In the genomic region with DNA sequence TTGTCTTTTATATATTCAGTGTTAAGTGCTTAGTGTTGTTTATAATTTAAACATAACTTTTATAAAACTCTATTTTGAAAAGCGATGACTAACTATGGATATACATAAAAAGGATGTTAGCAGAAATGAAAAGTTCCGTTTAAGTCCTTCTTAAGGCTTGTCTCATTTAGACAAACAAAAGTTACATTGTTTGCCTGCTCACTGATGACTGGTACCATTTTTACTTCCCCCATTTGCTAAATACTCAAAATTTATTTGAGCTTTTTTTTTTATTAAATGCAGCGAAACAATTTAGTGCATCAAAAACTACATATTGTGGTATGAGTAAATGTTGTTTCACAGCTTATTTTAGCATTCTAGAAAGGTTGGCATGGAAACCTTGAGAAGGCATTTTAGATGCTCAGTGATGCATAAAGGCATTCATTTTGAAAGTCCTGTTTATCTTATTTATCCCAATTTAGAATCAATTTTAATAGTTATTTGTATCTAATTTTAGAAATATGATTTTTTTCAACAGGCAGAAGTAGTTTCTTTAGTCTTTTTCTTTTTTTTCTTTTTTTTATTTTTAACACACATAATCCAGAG, we compare ENCODE assay signal across 10 cellular contexts.
DNase-seq lines count a peak whose midpoint lies in the region; ATAC-seq and TF ChIP-seq lines count a peak whose summit lies in the region.
"Had no signal": no experiment of that assay in that cellular context is flagged by ENCODE, and none has a peak within 500 bp of the region (broad histone marks: within the 10 kb centered on the region; RNA-seq: fewer than 3 reads in every experiment).

No MANE protein-coding gene starts in this region.

- no peak overlapping the region for H2AFZ ChIP-seq in neural cell (ENCODE audit: low read depth, low read length)

- peak overlapping the region; percentile 4 for H3K4me2 ChIP-seq in neural cell (ENCODE audit: low read length)

- TF ChIP-seq CTCF in neural cell (IDR thresholded peaks at IDR 0.05; ENCODE audit: poor library complexity, severe bottlenecking), result no peak
- no peak for TF ChIP-seq CTCF in gastrocnemius medialis (IDR thresholded peaks at IDR 0.05 in 4 of 5, conservative IDR thresholded peaks at IDR 0.05 in 1 of 5)

- TF ChIP-seq EP300 in neural cell (conservative IDR thresholded peaks at IDR 0.05; ENCODE audit: poor library complexity, severe bottlenecking), result no peak

- intact Hi-C loops in gastrocnemius medialis (cut with DNase I; ENCODE audit: low total_unique reads), result no loop called here

- no peak for TF ChIP-seq POLR2A in gastrocnemius medialis (IDR thresholded peaks at IDR 0.05)

- H3K27me3 ChIP-seq in neural cell (ENCODE audit: insufficient read depth, low read depth, low read length) (no peaks in the 10 kb centered on the region), gastrocnemius medialis (no peaks in the 10 kb centered on the region)
- H3K27me3 ChIP-seq: ascending aorta had no signal

- peaks cover 64% of the 10 kb centered on the region for H3K79me2 ChIP-seq in neural cell (replicated peaks; ENCODE audit: insufficient read depth, low read length)

- ATAC-seq in GM18867 (IDR thresholded peaks at IDR 0.05; ENCODE audit: unreplicated experiment), result peak; percentile 68
- ATAC-seq in HG02623 (IDR thresholded peaks at IDR 0.05; ENCODE audit: unreplicated experiment), result peak; percentile 33
- ATAC-seq in gastrocnemius medialis, result no peak

- H3F3A ChIP-seq in neural cell (ENCODE audit: insufficient read depth, low read length, poor library complexity, severe bottlenecking), result peaks cover 17% of the 10 kb centered on the region

- no peaks in the 10 kb centered on the region for H4K20me1 ChIP-seq in neural cell (ENCODE audit: insufficient read depth)

- peaks cover 7 to 8% of the 10 kb centered on the region in 2 donors for H3K4me1 ChIP-seq in gastrocnemius medialis

- no peaks in the 10 kb centered on the region for H3K36me3 ChIP-seq in neural cell (ENCODE audit: insufficient read depth, low read length)
- no peaks in the 10 kb centered on the region for H3K36me3 ChIP-seq in gastrocnemius medialis
- H3K36me3 ChIP-seq: ascending aorta had no signal

- no peak for TF ChIP-seq RAD21 in neural cell (conservative IDR thresholded peaks at IDR 0.05)

- no peaks in the 10 kb centered on the region for H3K9me3 ChIP-seq in neural cell (ENCODE audit: low read length)
- H3K9me3 ChIP-seq in gastrocnemius medialis, result no peaks in the 10 kb centered on the region
- H3K9me3 ChIP-seq: ascending aorta had no signal

- H3K27ac ChIP-seq in neural cell (ENCODE audit: low read length), result no peak overlapping the region
- H3K27ac ChIP-seq in gastrocnemius medialis, result no peak overlapping the region

- H3K9me2 ChIP-seq in neural cell (ENCODE audit: insufficient read depth, low read length), result no peaks in the 10 kb centered on the region

- in situ Hi-C loops in gastrocnemius medialis (cut with MboI; ENCODE audit: low sequenced_read_pairs in 4 of 4), result no loop called here

- H3K9ac ChIP-seq in neural cell (ENCODE audit: low read length), result no peak overlapping the region

- H3K4me3 ChIP-seq in neural cell (ENCODE audit: low read length) (no peak overlapping the region), gastrocnemius medialis (no peak overlapping the region)
- H3K4me3 ChIP-seq: ascending aorta had no signal

- peak; percentile 63 for DNase-seq in M059J (ENCODE audit: low read depth)
- DNase-seq in occipital lobe (lab: John Stamatoyannopoulos, UW), result no peak
- no peak for DNase-seq in DMS153 (lab: John Stamatoyannopoulos, UW)
- DNase-seq in gastrocnemius medialis, result no peak
- DNase-seq in amygdala (lab: John Stamatoyannopoulos, UW), result no peak
- DNase-seq: stimulated activated CD4-positive, alpha-beta T cell treated with anti-CD3 and anti-CD28 coated beads, Interleukin-4, amount 100 ng/mL, for 24 hours had no signal

TF ChIP-seq in neural cell, 6 proteins besides CTCF, POLR2A, EP300 and RAD21:
- TF ChIP-seq TAF1 (IDR thresholded peaks at IDR 0.05; ENCODE audit: low read depth) (no peak), MXI1 (conservative IDR thresholded peaks at IDR 0.05; ENCODE audit: poor library complexity, severe bottlenecking) (no peak), EZH2 (IDR thresholded peaks at IDR 0.05; ENCODE audit: borderline replicate concordance, insufficient read depth, low read length, poor library complexity, severe bottlenecking) (no peak), POLR2AphosphoS5 (IDR thresholded peaks at IDR 0.05) (no peak), SMC3 (conservative IDR thresholded peaks at IDR 0.05; ENCODE audit: poor library complexity) (no peak)
- TF ChIP-seq, protein P1, sequence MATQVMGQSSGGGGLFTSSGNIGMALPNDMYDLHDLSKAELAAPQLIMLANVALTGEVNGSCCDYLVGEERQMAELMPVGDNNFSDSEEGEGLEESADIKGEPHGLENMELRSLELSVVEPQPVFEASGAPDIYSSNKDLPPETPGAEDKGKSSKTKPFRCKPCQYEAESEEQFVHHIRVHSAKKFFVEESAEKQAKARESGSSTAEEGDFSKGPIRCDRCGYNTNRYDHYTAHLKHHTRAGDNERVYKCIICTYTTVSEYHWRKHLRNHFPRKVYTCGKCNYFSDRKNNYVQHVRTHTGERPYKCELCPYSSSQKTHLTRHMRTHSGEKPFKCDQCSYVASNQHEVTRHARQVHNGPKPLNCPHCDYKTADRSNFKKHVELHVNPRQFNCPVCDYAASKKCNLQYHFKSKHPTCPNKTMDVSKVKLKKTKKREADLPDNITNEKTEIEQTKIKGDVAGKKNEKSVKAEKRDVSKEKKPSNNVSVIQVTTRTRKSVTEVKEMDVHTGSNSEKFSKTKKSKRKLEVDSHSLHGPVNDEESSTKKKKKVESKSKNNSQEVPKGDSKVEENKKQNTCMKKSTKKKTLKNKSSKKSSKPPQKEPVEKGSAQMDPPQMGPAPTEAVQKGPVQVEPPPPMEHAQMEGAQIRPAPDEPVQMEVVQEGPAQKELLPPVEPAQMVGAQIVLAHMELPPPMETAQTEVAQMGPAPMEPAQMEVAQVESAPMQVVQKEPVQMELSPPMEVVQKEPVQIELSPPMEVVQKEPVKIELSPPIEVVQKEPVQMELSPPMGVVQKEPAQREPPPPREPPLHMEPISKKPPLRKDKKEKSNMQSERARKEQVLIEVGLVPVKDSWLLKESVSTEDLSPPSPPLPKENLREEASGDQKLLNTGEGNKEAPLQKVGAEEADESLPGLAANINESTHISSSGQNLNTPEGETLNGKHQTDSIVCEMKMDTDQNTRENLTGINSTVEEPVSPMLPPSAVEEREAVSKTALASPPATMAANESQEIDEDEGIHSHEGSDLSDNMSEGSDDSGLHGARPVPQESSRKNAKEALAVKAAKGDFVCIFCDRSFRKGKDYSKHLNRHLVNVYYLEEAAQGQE (IDR thresholded peaks at IDR 0.05; ENCODE audit: borderline replicate concordance), result no peak
TF ChIP-seq in neural cell: peak in this region for 0.

Comparison
In these comparisons a context has a peak if more than half of its experiments do, and no peak if none do; other contexts are left out.
1. ATAC-seq: peak in GM18867 (single experiment) and HG02623 (single experiment); none in gastrocnemius medialis (0 of 2).